Comparison of ENCODE assay signal across 15 cellular contexts in genomic region chr2:38747819-38748218, GRCh38. TPM values are rescaled to one million over a fixed set of nuclear protein-coding genes. Genes with fewer than 3 reads are reported as not detected.
A peak's percentile ranks its signal among the peaks of the same experiment; 100 is the strongest.
DNase-seq lines count a peak whose midpoint lies in the region; ATAC-seq, FAIRE-seq and TF ChIP-seq lines count a peak whose summit lies in the region.
"Had no signal": no experiment of that assay in that cellular context is flagged by ENCODE, and none has a peak within 500 bp of the region (broad histone marks: within the 10 kb centered on the region; RNA-seq: fewer than 3 reads in every experiment).

No MANE protein-coding gene starts in this region.

- TF ChIP-seq CTCF in Caco-2 (IDR thresholded peaks at IDR 0.05; ENCODE audit: insufficient read depth in 1 of 2, low read depth in 1 of 2, low read length in 1 of 2, severe bottlenecking in 1 of 2, unreplicated experiment in 1 of 2) (no peak), mammary epithelial cell (conservative IDR thresholded peaks at IDR 0.05 in 1 of 2, IDR thresholded peaks at IDR 0.05 in 1 of 2; ENCODE audit: extremely low read depth in 1 of 2, insufficient read depth in 1 of 2, low read depth in 1 of 2, low read length in 2 of 2) (no peak), nephron progenitor cell (IDR thresholded peaks at IDR 0.05) (no peak)

- peak overlapping the region; percentile 5 for H3K4me2 ChIP-seq in mammary epithelial cell (ENCODE audit: insufficient read depth, low read depth, low read length)

- peaks cover 24% of the 10 kb centered on the region for H4K20me1 ChIP-seq in mammary epithelial cell (ENCODE audit: insufficient read depth, low read length)

- H3K4me3 Mint-ChIP-seq in Caco-2 (ENCODE audit: unreplicated experiment): peak overlapping the region; percentile 99
- H3K4me3 Mint-ChIP-seq in nephron progenitor cell: peak overlapping the region; percentile 99

- intact Hi-C loops in Caco-2 (cut with micrococcal nuclease; ENCODE audit: unreplicated experiment) (no loop called here), mammary epithelial cell (cut with micrococcal nuclease) (no loop called here)

- H3K4me1 Mint-ChIP-seq in Caco-2 (ENCODE audit: low read depth, unreplicated experiment) (peaks cover 53% of the 10 kb centered on the region), nephron progenitor cell (peaks cover 56% of the 10 kb centered on the region)

- POLR2A ChIA-PET in Caco-2 (lab: Charles Lee): interaction anchor here (0.7 kb wide), 1 partner anchor 28 kb away, joined by 3 read pairs; no protein-coding TSS in a partner anchor

- WGBS in mammary epithelial cell (ENCODE audit: low coverage, missing lambda C conversion rate): 89% methylated on average over 5 of the region's 5 CpGs

- H3K9ac ChIP-seq in mammary epithelial cell (ENCODE audit: insufficient read depth, low read length): no peak overlapping the region

- no peak overlapping the region for H3K4me3 ChIP-seq in Caco-2 (ENCODE audit: low read depth, low read length)
- no peak overlapping the region for H3K4me3 ChIP-seq in mammary epithelial cell (replicated peaks in 1 of 3; ENCODE audit: insufficient read depth in 1 of 3, low read depth in 2 of 3, low read length in 3 of 3)
- H3K4me3 ChIP-seq: HAP-1, lung had no signal

- H3K27me3 ChIP-seq in Caco-2 (replicated peaks; ENCODE audit: control insufficient read depth, insufficient read depth, low read length) (no peaks in the 10 kb centered on the region), mammary epithelial cell (ENCODE audit: insufficient read depth, low read length) (no peaks in the 10 kb centered on the region)

- dilution Hi-C loops in mammary epithelial cell (cut with HindIII; ENCODE audit: low sequenced_read_pairs): no loop called here

- H3K27ac Mint-ChIP-seq in Caco-2 (ENCODE audit: unreplicated experiment): no peak overlapping the region
- H3K27ac Mint-ChIP-seq in nephron progenitor cell: peak overlapping the region; percentile 93

- H3K4me1 ChIP-seq in Caco-2 (peaks cover 35% of the 10 kb centered on the region), mammary epithelial cell (ENCODE audit: insufficient read depth, low read length) (peaks cover 19% of the 10 kb centered on the region)

- H3K27me3 Mint-ChIP-seq in Caco-2 (ENCODE audit: insufficient read depth, unreplicated experiment) (peaks cover 3% of the 10 kb centered on the region), nephron progenitor cell (ENCODE audit: low read depth, poor library complexity) (no peaks in the 10 kb centered on the region)

- H3K9me3 ChIP-seq in Caco-2: no peaks in the 10 kb centered on the region
- H3K9me3 ChIP-seq in mammary epithelial cell (replicated peaks; ENCODE audit: insufficient read depth, low read length): no peaks in the 10 kb centered on the region
- H3K9me3 ChIP-seq: HAP-1 had no signal

- H3K79me2 ChIP-seq in mammary epithelial cell (ENCODE audit: insufficient read depth, low read length): peaks cover 83% of the 10 kb centered on the region

- H3K36me3 Mint-ChIP-seq in Caco-2 (ENCODE audit: insufficient read depth, unreplicated experiment) (peaks cover 91% of the 10 kb centered on the region), nephron progenitor cell (ENCODE audit: low read depth) (peaks cover 77% of the 10 kb centered on the region)

- no peaks in the 10 kb centered on the region for H3K9me3 Mint-ChIP-seq in Caco-2 (ENCODE audit: unreplicated experiment)
- H3K9me3 Mint-ChIP-seq in nephron progenitor cell: no peaks in the 10 kb centered on the region

- no peak overlapping the region for H2AFZ ChIP-seq in mammary epithelial cell (ENCODE audit: low read depth, low read length)

- no peak for ATAC-seq in GM18858 (IDR thresholded peaks at IDR 0.05; ENCODE audit: unreplicated experiment)

- H3K27ac ChIP-seq in mammary epithelial cell (ENCODE audit: insufficient read depth, low read depth, low read length): no peak overlapping the region

- CTCF ChIA-PET in Caco-2 (lab: Charles Lee): interaction anchor here (0.7 kb wide), 1 partner anchor 61 kb away, joined by 4 read pairs; no protein-coding TSS in a partner anchor
- CTCF ChIA-PET in mammary epithelial cell (lab: Charles Lee; ENCODE audit: low non-redundant PET): no interaction called here

- no TSS peak for BruUV-seq in Caco-2 (replicated peaks; lab: Mats Ljungman, UMichigan)
- no TSS peak for BruUV-seq in mammary epithelial cell (replicated peaks; lab: Mats Ljungman, UMichigan)

- no peak for FAIRE-seq in frontal cortex (lab: Jason Lieb, UNC)
- FAIRE-seq: TTC549 had no signal

- no peak for DNase-seq in Caco-2
- peak; percentile 17 for DNase-seq in NAMALWA (ENCODE audit: low spot score)
- no peak for DNase-seq in mammary epithelial cell
- DNase-seq in nephron progenitor cell: no peak
- no peak for DNase-seq in NCI-H446 treated with DMSO at 0.1 percent for 48 hours (lab: John Stamatoyannopoulos, UW)
- DNase-seq in frontal cortex (ENCODE audit: low spot score in 2 of 2): no peak
- no peak for DNase-seq in SK-N-DZ (ENCODE audit: low spot score)
- DNase-seq: aorta, EL, NCI-H1092 treated with DMSO at 0.1 percent for 48 hours, substantia nigra had no signal

- in situ Hi-C loops in mammary epithelial cell (cut with MboI; ENCODE audit: low sequenced_read_pairs in 2 of 2): loop anchor here in 1 of 2 donors (10.0 kb wide), 1 partner anchor 433 kb away; no protein-coding TSS in a partner anchor

- H3K36me3 ChIP-seq in Caco-2 (ENCODE audit: control insufficient read depth, insufficient read depth, low read length) (peaks cover 6% of the 10 kb centered on the region), mammary epithelial cell (ENCODE audit: insufficient read depth, low read length) (peaks cover 60% of the 10 kb centered on the region)

RNA-seq across cellular contexts. Expression of gene SRSF7, which starts 3.3 kb away (rescaled TPM):
- total RNA-seq in Caco-2 (2022): 224 and 233 TPM in 2 replicates
- 100 to 1,000 TPM in 1 of 2 donors, 10 to 100 TPM in 1; 72.7 to 183 TPM for total RNA-seq in mammary epithelial cell
- polyA plus RNA-seq in mammary epithelial cell: 225 TPM
- 168 TPM for polyA minus RNA-seq in mammary epithelial cell
- 120 TPM for total RNA-seq in frontal cortex
- polyA plus RNA-seq in SK-N-DZ (2014; cell fraction: cytosol; rRNA removed): 294 and 327 TPM in 2 replicates
- polyA plus RNA-seq in SK-N-DZ (2014; cell fraction: nucleus; rRNA removed): 723 and 849 TPM in 2 replicates

RNA-seq across cellular contexts. Expression of gene GEMIN6, which starts 30.2 kb away (rescaled TPM):
- 21.3 and 24.2 TPM in 2 replicates for total RNA-seq in Caco-2 (2022)
- total RNA-seq in mammary epithelial cell: 10 to 100 TPM in 1 of 2 donors, 1 to 10 TPM in 1; 5.8 to 15.1 TPM
- polyA plus RNA-seq in mammary epithelial cell: 11.0 TPM
- 3.0 TPM for polyA minus RNA-seq in mammary epithelial cell
- 14.7 TPM for total RNA-seq in frontal cortex
- polyA plus RNA-seq in SK-N-DZ (2014; cell fraction: cytosol; rRNA removed): 17.3 and 23.6 TPM in 2 replicates
- polyA plus RNA-seq in SK-N-DZ (2014; cell fraction: nucleus; rRNA removed): 11.0 and 13.0 TPM in 2 replicates
